In genomic region chr2:108719149-108720044, GRCh38 we compare ENCODE assay signal across 8 cellular contexts. TPM values are rescaled to one million over a fixed set of nuclear protein-coding genes. Genes with fewer than 3 reads are reported as not detected.
DNase-seq lines count a peak whose midpoint lies in the region; ATAC-seq and TF ChIP-seq lines count a peak whose summit lies in the region.

TSS of gene RANBP2 (plus strand) at chr2:108719482. CDS start at chr2:108719607, 125 bp downstream.

- H3K4me3 ChIP-seq in trophoblast cell (ENCODE audit: low read depth, low read length), result peak within 1 kb of the TSS; percentile 90
- H3K4me3 ChIP-seq in tibial nerve, result peak within 1 kb of the TSS; percentile 60 to 97 (median 92)

- H3K27me3 ChIP-seq in trophoblast cell (ENCODE audit: insufficient read depth, low read length), result no peaks in the 10 kb centered on the region
- H3K27me3 ChIP-seq in tibial nerve, result no peaks in the 10 kb centered on the region

- peak within 1 kb of the TSS; percentile 91 for H4K91ac ChIP-seq in trophoblast cell (ENCODE audit: low read depth, low read length)

- POLR2A ChIA-PET in T-cell (lab: Charles Lee), result interaction anchor here in 1 of 2 donors (0.7 kb wide), 1 partner anchor 186 kb away, joined by 5 read pairs; no protein-coding TSS in a partner anchor

- peak within 1 kb of the TSS; percentile 92 for H2BK120ac ChIP-seq in trophoblast cell (ENCODE audit: insufficient read depth, low read length, poor library complexity)

- in situ Hi-C loops in GM13977 (cut with MboI; ENCODE audit: low pct_unique_long_range_greater_than_20kb, low sequenced_read_pairs, unreplicated experiment), result no loop called here

- CTCF ChIA-PET in T-cell (lab: Charles Lee), result no interaction called here

- no peak for TF ChIP-seq CTCF in GM13977 (IDR thresholded peaks at IDR 0.05; ENCODE audit: extremely low read depth, insufficient read depth, missing control alignments)
- TF ChIP-seq CTCF in tibial nerve (IDR thresholded peaks at IDR 0.05), result peak in 2 of 5 experiments; percentile 18 to 30

- H3K4ac ChIP-seq in trophoblast cell (ENCODE audit: low read depth, low read length), result peak within 1 kb of the TSS; percentile 82

- H3K27ac ChIP-seq in adipose tissue (ENCODE audit: low read depth, low read length) (peak within 1 kb of the TSS; percentile 97), trophoblast cell (ENCODE audit: low read depth, low read length) (peak within 1 kb of the TSS; percentile 80), tibial nerve (peak within 1 kb of the TSS; percentile 89 to 99 (median 96))

- peaks cover 35 to 41% (median 40%) of the 10 kb centered on the region in 3 donors for H3K4me1 Mint-ChIP-seq in T-cell

- no peaks in the 10 kb centered on the region for H3K9me3 Mint-ChIP-seq in T-cell

- H4K12ac ChIP-seq in trophoblast cell (ENCODE audit: low read depth, low read length), result peak within 1 kb of the TSS; percentile 99

- peak within 1 kb of the TSS; percentile 100 for H2AFZ ChIP-seq in trophoblast cell (ENCODE audit: insufficient read depth, low read length, poor library complexity)

- peak; percentile 92 to 94 for TF ChIP-seq POLR2A in tibial nerve (IDR thresholded peaks at IDR 0.05)

- peak within 1 kb of the TSS; percentile 81 for H2AK5ac ChIP-seq in trophoblast cell (ENCODE audit: low read length)

- no peaks in the 10 kb centered on the region for H3K27me3 Mint-ChIP-seq in T-cell

- H3K4me3 Mint-ChIP-seq in T-cell, result peak within 1 kb of the TSS; percentile 94 to 95 (median 94)

- H3K36me3 Mint-ChIP-seq in T-cell, result peaks cover 3% of the 10 kb centered on the region

- intact Hi-C loops in cardiac septum (cut with DNase I), result loop anchor here (5.0 kb wide), 1 partner anchor 112 kb away; no protein-coding TSS in a partner anchor

- peaks cover 4% of the 10 kb centered on the region for H3K79me2 ChIP-seq in trophoblast cell (ENCODE audit: control insufficient read depth, insufficient read depth, low read length, poor library complexity)

- H3K79me1 ChIP-seq in trophoblast cell (ENCODE audit: low read length), result peaks cover 4% of the 10 kb centered on the region

- H3K4me1 ChIP-seq in trophoblast cell (ENCODE audit: control insufficient read depth in 1 of 2, insufficient read depth in 2 of 2, low read length in 2 of 2) (peaks cover 0 to 3% of the 10 kb centered on the region in 2 experiments), tibial nerve (peaks cover 0 to 24% (median 6%) of the 10 kb centered on the region in 4 donors)

- peak within 1 kb of the TSS; percentile 99 for H3K18ac ChIP-seq in trophoblast cell (ENCODE audit: low read length)

- DNase-seq in GM13977 (ENCODE audit: low spot score) (peak; percentile 92), NCI-H146 (lab: John Stamatoyannopoulos, UW) (peak; percentile 98), T-cell (peak; percentile 83 to 96 (median 94)), cardiac septum (ENCODE audit: low spot score) (peak; percentile 97), trophoblast cell (peak; percentile 99), tibial nerve (ENCODE audit: low spot score in 2 of 2) (peak; percentile 84 to 85)

- peak within 1 kb of the TSS; percentile 100 for H4K8ac ChIP-seq in trophoblast cell (ENCODE audit: low read depth, low read length)

- H3K14ac ChIP-seq in trophoblast cell (ENCODE audit: low read length), result peak within 1 kb of the TSS; percentile 99

- TF ChIP-seq EP300 in tibial nerve (IDR thresholded peaks at IDR 0.05), result peak; percentile 89 to 99

- H2BK5ac ChIP-seq in trophoblast cell (ENCODE audit: low read depth, low read length, poor library complexity), result peak within 1 kb of the TSS; percentile 76

- H3K23ac ChIP-seq in trophoblast cell (ENCODE audit: low read length), result no peak within 1 kb of the TSS

- WGBS in adipose tissue, 3 donors, result 0% methylated on average over 68 to 97 of the region's 97 CpGs
- WGBS in trophoblast cell (ENCODE audit: extremely low coverage, insufficient coverage, insufficient read length), result no CpG with 5 or more reads among the region's 97 CpGs
- WGBS in tibial nerve, 2 donors, result 0 to 1% methylated on average over 12 to 37 of the region's 97 CpGs

- H3K9me3 ChIP-seq in trophoblast cell (ENCODE audit: insufficient read depth, low read depth, low read length) (no peaks in the 10 kb centered on the region), tibial nerve (no peaks in the 10 kb centered on the region)

- peak within 1 kb of the TSS; percentile 72 for H3K4me2 ChIP-seq in trophoblast cell (ENCODE audit: low read length)

- H3K36me3 ChIP-seq in trophoblast cell (ENCODE audit: control insufficient read depth in 1 of 2, insufficient read depth in 2 of 2, low read length in 2 of 2) (no peaks in the 10 kb centered on the region), tibial nerve (no peaks in the 10 kb centered on the region)

- H2BK12ac ChIP-seq in trophoblast cell (ENCODE audit: low read length), result no peak within 1 kb of the TSS

- peak within 1 kb of the TSS; percentile 85 for H3K9ac ChIP-seq in trophoblast cell (ENCODE audit: low read length)

- peak within 1 kb of the TSS; percentile 96 to 97 for H3K27ac Mint-ChIP-seq in T-cell

- ATAC-seq in HG02870 (IDR thresholded peaks at IDR 0.05; ENCODE audit: unreplicated experiment) (peak; percentile 97), T-cell (replicated peaks in 1 of 4) (peak; percentile 93 to 98 (median 98))

RNA-seq across cellular contexts. Expression of gene RANBP2, which starts in this region (rescaled TPM):
- total RNA-seq in T-cell, result 100 to 1,000 TPM in 2 of 5 donors, 10 to 100 TPM in 3; 65.8 to 131 (median 74.6) TPM
- 10 to 100 TPM; 10.6 to 18.2 (median 13.6) TPM for polyA plus RNA-seq in adipose tissue
- total RNA-seq in cardiac septum, result 58.6 TPM
- polyA plus RNA-seq in trophoblast cell (2013), result 25.8 and 26.0 TPM in 2 replicates
- 10 to 100 TPM; 47.4 to 72.8 (median 61.5) TPM for total RNA-seq in tibial nerve

Comparison
In these comparisons a context has a peak if more than half of its experiments do, and no peak if none do; other contexts are left out.
1. Peak in every context shown above with its lines: DNase-seq, ATAC-seq, H3K4me3 ChIP-seq and H3K27ac ChIP-seq.